In genomic region chr6:395432-396125, GRCh38 we compare ENCODE assay signal across 17 cellular contexts. TPM values are rescaled to one million over a fixed set of nuclear protein-coding genes. Genes with fewer than 3 reads are reported as not detected.
DNase-seq lines count a peak whose midpoint lies in the region; ATAC-seq and TF ChIP-seq lines count a peak whose summit lies in the region.
"Had no signal": no experiment of that assay in that cellular context is flagged by ENCODE, and none has a peak within 500 bp of the region (broad histone marks: within the 10 kb centered on the region; RNA-seq: fewer than 3 reads in every experiment).

No MANE protein-coding gene starts in this region.

- DNase-seq in activated CD4-positive, alpha-beta T cell treated with anti-CD3 and anti-CD28 coated beads, Interleukin-2, amount 10 ng/mL, durations not matched to agents 24 days and 14 days, result no peak
- DNase-seq in activated CD4-positive, alpha-beta T cell treated with anti-CD3 and anti-CD28 coated beads for 48 hours, result no peak
- DNase-seq in activated CD4-positive, alpha-beta memory T cell treated with anti-CD3 and anti-CD28 coated beads, Interleukin-2, amount 10 ng/mL, durations not matched to agents 7 days and 5 days, result no peak
- DNase-seq in neuronal stem cell (ENCODE audit: low spot score) (no peak), PC-3 (no peak), ACHN (no peak)
- DNase-seq in stimulated activated CD4-positive, alpha-beta T cell treated with anti-CD3 and anti-CD28 coated beads, Interleukin-2, amount 100 ng/mL, for 24 hours, result no peak
- DNase-seq: brain microvascular endothelial cell; Caco-2; effector memory CD4-positive, alpha-beta T cell; HFFc6; NCI-H510A; right cardiac atrium; stimulated activated CD4-positive, alpha-beta T cell treated with anti-CD3 and anti-CD28 coated beads, Interleukin-1b, Interleukin-23, amount 100 ng/mL, for 48 hours; WERI-Rb-1 had no signal

- H3K9me2 ChIP-seq in PC-3 (replicated peaks; ENCODE audit: low read length), result no peaks in the 10 kb centered on the region

- no peaks in the 10 kb centered on the region for H3K36me3 ChIP-seq in neuronal stem cell (replicated peaks in 1 of 2; ENCODE audit: control insufficient read depth in 2 of 2, insufficient read depth in 2 of 2, low read length in 2 of 2)
- H3K36me3 ChIP-seq in PC-3 (ENCODE audit: low read depth, low read length), result no peaks in the 10 kb centered on the region
- H3K36me3 ChIP-seq: brain microvascular endothelial cell, neural progenitor cell, WERI-Rb-1 had no signal

- H3K23ac ChIP-seq in neuronal stem cell (ENCODE audit: low read depth, low read length, poor library complexity), result no peak overlapping the region

- no peak overlapping the region for H3K9ac ChIP-seq in neuronal stem cell (ENCODE audit: low read depth, low read length, poor library complexity)
- no peak overlapping the region for H3K9ac ChIP-seq in PC-3 (ENCODE audit: low read length)
- H3K9ac ChIP-seq: neural progenitor cell had no signal

- no peak overlapping the region for H3K18ac ChIP-seq in neuronal stem cell (ENCODE audit: low read length)

- no peak for ATAC-seq in PC-3
- ATAC-seq: right cardiac atrium had no signal

- H3K79me2 ChIP-seq in PC-3 (ENCODE audit: low read length), result no peaks in the 10 kb centered on the region

- WGBS in neuronal stem cell (ENCODE audit: extremely low coverage in 2 of 2, insufficient read length in 2 of 2, insufficient replicate concordance in 1 of 2), 2 donors, result no CpG with 5 or more reads among the region's 10 CpGs

- in situ Hi-C loops in ACHN (cut with HindIII; ENCODE audit: low pct_ligation_motif_present, low pct_unique_long_range_greater_than_20kb, low sequenced_read_pairs), result no loop called here

- TF ChIP-seq CTCF in PC-3 (conservative IDR thresholded peaks at IDR 0.05; ENCODE audit: low read depth, low read length), result no peak

- H2BK120ac ChIP-seq in neuronal stem cell (ENCODE audit: low read depth, low read length), result no peak overlapping the region

- H3K4me3 Mint-ChIP-seq in activated CD4-positive, alpha-beta T cell treated with anti-CD3 and anti-CD28 coated beads, Interleukin-2, amount 10 ng/mL, durations not matched to agents 24 days and 14 days, result peak overlapping the region; percentile 93
- peak overlapping the region; percentile 25 for H3K4me3 Mint-ChIP-seq in activated CD4-positive, alpha-beta memory T cell treated with anti-CD3 and anti-CD28 coated beads, Interleukin-2, amount 10 ng/mL, durations not matched to agents 7 days and 5 days
- H3K4me3 Mint-ChIP-seq: HFFc6 had no signal

- H2AK5ac ChIP-seq in neuronal stem cell (ENCODE audit: low read depth, low read length), result no peak overlapping the region

- peaks cover 14 to 89% (median 41%) of the 10 kb centered on the region in 3 experiments for H3K27me3 ChIP-seq in neuronal stem cell (ENCODE audit: control insufficient read depth in 3 of 3, insufficient read depth in 3 of 3, low read depth in 1 of 3, low read length in 3 of 3)
- peaks cover 78% of the 10 kb centered on the region for H3K27me3 ChIP-seq in PC-3 (ENCODE audit: low read length)

- H3K14ac ChIP-seq in neuronal stem cell (ENCODE audit: low read length), result no peak overlapping the region

- intact Hi-C loops in activated CD4-positive, alpha-beta T cell treated with anti-CD3 and anti-CD28 coated beads, Interleukin-2, amount 10 ng/mL, durations not matched to agents 24 days and 14 days (cut with micrococcal nuclease), result no loop called here
- intact Hi-C loops in PC-3 (cut with micrococcal nuclease), result loop anchor here (10.0 kb wide), 1 partner anchor 79 kb away; no protein-coding TSS in a partner anchor

- H3K9me3 ChIP-seq in neuronal stem cell (replicated peaks in 1 of 2; ENCODE audit: control insufficient read depth in 2 of 2, insufficient read depth in 1 of 2, low read depth in 1 of 2, low read length in 2 of 2), result no peaks in the 10 kb centered on the region
- no peaks in the 10 kb centered on the region for H3K9me3 ChIP-seq in PC-3 (ENCODE audit: low read length)
- H3K9me3 ChIP-seq: Caco-2 had no signal

- no peak overlapping the region for H4K91ac ChIP-seq in neuronal stem cell (ENCODE audit: low read depth, low read length, poor library complexity)

- no peak overlapping the region for H3K4me2 ChIP-seq in neuronal stem cell (ENCODE audit: insufficient read depth, low read length, poor library complexity, severe bottlenecking)
- H3K4me2 ChIP-seq in PC-3 (ENCODE audit: low read length), result no peak overlapping the region
- H3K4me2 ChIP-seq: neural progenitor cell had no signal

- no peak overlapping the region for H3K27ac ChIP-seq in neuronal stem cell (replicated peaks; ENCODE audit: low read length)
- no peak overlapping the region for H3K27ac ChIP-seq in PC-3 (ENCODE audit: low read length)
- H3K27ac ChIP-seq: brain microvascular endothelial cell, neural progenitor cell, WERI-Rb-1 had no signal

- peak; percentile 52 for TF ChIP-seq POLR2A in GM18526 (IDR thresholded peaks at IDR 0.05; ENCODE audit: extremely low read depth, insufficient read length)

- H3K4me3 ChIP-seq in neuronal stem cell (ENCODE audit: low read length in 2 of 2), result no peak overlapping the region
- H3K4me3 ChIP-seq in PC-3 (ENCODE audit: low read length), result no peak overlapping the region
- H3K4me3 ChIP-seq: neural progenitor cell had no signal

- no peaks in the 10 kb centered on the region for H3F3A ChIP-seq in PC-3 (ENCODE audit: low read length, unreplicated experiment)

- H3K27ac Mint-ChIP-seq in activated CD4-positive, alpha-beta T cell treated with anti-CD3 and anti-CD28 coated beads, Interleukin-2, amount 10 ng/mL, durations not matched to agents 24 days and 14 days, result peak overlapping the region; percentile 83
- peak overlapping the region; percentile 61 for H3K27ac Mint-ChIP-seq in activated CD4-positive, alpha-beta memory T cell treated with anti-CD3 and anti-CD28 coated beads, Interleukin-2, amount 10 ng/mL, durations not matched to agents 7 days and 5 days
- H3K27ac Mint-ChIP-seq: HFFc6, neural progenitor cell had no signal

- H3K4ac ChIP-seq in neuronal stem cell (ENCODE audit: low read length), result no peak overlapping the region

- H2BK12ac ChIP-seq in neuronal stem cell (ENCODE audit: low read length), result peak overlapping the region; percentile 43

- no peak overlapping the region for H4K8ac ChIP-seq in neuronal stem cell (ENCODE audit: low read depth, low read length)

- H3K4me1 Mint-ChIP-seq in activated CD4-positive, alpha-beta T cell treated with anti-CD3 and anti-CD28 coated beads, Interleukin-2, amount 10 ng/mL, durations not matched to agents 24 days and 14 days, result peaks cover 54% of the 10 kb centered on the region
- peaks cover 70% of the 10 kb centered on the region for H3K4me1 Mint-ChIP-seq in activated CD4-positive, alpha-beta memory T cell treated with anti-CD3 and anti-CD28 coated beads, Interleukin-2, amount 10 ng/mL, durations not matched to agents 7 days and 5 days

- POLR2A ChIA-PET in activated CD4-positive, alpha-beta memory T cell treated with anti-CD3 and anti-CD28 coated beads, Interleukin-2, amount 10 ng/mL, durations not matched to agents 7 days and 5 days (lab: Charles Lee), result interaction anchor here (0.6 to 8.3 kb wide), 13 partner anchors 11 to 203 kb away, joined by 3 to 328 read pairs (median 4); no protein-coding TSS in a partner anchor
- POLR2A ChIA-PET in PC-3 (lab: Charles Lee; ENCODE audit: unreplicated experiment), result no interaction called here

- H2BK15ac ChIP-seq in neuronal stem cell (ENCODE audit: low read length), result no peak overlapping the region

- H3K9me3 Mint-ChIP-seq in activated CD4-positive, alpha-beta T cell treated with anti-CD3 and anti-CD28 coated beads, Interleukin-2, amount 10 ng/mL, durations not matched to agents 24 days and 14 days, result peaks cover 5% of the 10 kb centered on the region
- no peaks in the 10 kb centered on the region for H3K9me3 Mint-ChIP-seq in activated CD4-positive, alpha-beta memory T cell treated with anti-CD3 and anti-CD28 coated beads, Interleukin-2, amount 10 ng/mL, durations not matched to agents 7 days and 5 days
- H3K9me3 Mint-ChIP-seq: neural progenitor cell had no signal

- no peak overlapping the region for H2BK5ac ChIP-seq in neuronal stem cell (ENCODE audit: low read length)

- BruUV-seq in PC-3 (replicated peaks; lab: Mats Ljungman, UMichigan), result no TSS peak

- H2AFZ ChIP-seq in neuronal stem cell (ENCODE audit: low read length) (no peak overlapping the region), PC-3 (ENCODE audit: low read length) (no peak overlapping the region)
- H2AFZ ChIP-seq: neural progenitor cell had no signal

- CTCF ChIA-PET in activated CD4-positive, alpha-beta memory T cell treated with anti-CD3 and anti-CD28 coated beads, Interleukin-2, amount 10 ng/mL, durations not matched to agents 7 days and 5 days (lab: Charles Lee), result interaction anchor here (0.6 to 7.3 kb wide), 4 partner anchors 9 to 330 kb away, joined by 3 to 45 read pairs (median 6); no protein-coding TSS in a partner anchor
- CTCF ChIA-PET in PC-3 (lab: Charles Lee), result no interaction called here

- H4K20me1 ChIP-seq in PC-3 (ENCODE audit: low read length), result no peaks in the 10 kb centered on the region

- peaks cover 0 to 2% of the 10 kb centered on the region in 2 donors for H3K4me1 ChIP-seq in neuronal stem cell (ENCODE audit: control insufficient read depth in 2 of 2, insufficient read depth in 1 of 2, low read depth in 1 of 2, low read length in 2 of 2)
- no peaks in the 10 kb centered on the region for H3K4me1 ChIP-seq in PC-3 (ENCODE audit: insufficient read depth, low read length)
- H3K4me1 ChIP-seq: Caco-2 had no signal

- H3K36me3 Mint-ChIP-seq in activated CD4-positive, alpha-beta T cell treated with anti-CD3 and anti-CD28 coated beads, Interleukin-2, amount 10 ng/mL, durations not matched to agents 24 days and 14 days (ENCODE audit: low read depth), result peaks cover 80% of the 10 kb centered on the region
- peaks cover 75% of the 10 kb centered on the region for H3K36me3 Mint-ChIP-seq in activated CD4-positive, alpha-beta memory T cell treated with anti-CD3 and anti-CD28 coated beads, Interleukin-2, amount 10 ng/mL, durations not matched to agents 7 days and 5 days (ENCODE audit: low read depth)
- H3K36me3 Mint-ChIP-seq: neural progenitor cell had no signal

- no peaks in the 10 kb centered on the region for H3K79me1 ChIP-seq in neuronal stem cell (ENCODE audit: low read depth, low read length)

- H3K27me3 Mint-ChIP-seq in activated CD4-positive, alpha-beta T cell treated with anti-CD3 and anti-CD28 coated beads, Interleukin-2, amount 10 ng/mL, durations not matched to agents 24 days and 14 days, result peaks cover 2% of the 10 kb centered on the region
- H3K27me3 Mint-ChIP-seq in activated CD4-positive, alpha-beta memory T cell treated with anti-CD3 and anti-CD28 coated beads, Interleukin-2, amount 10 ng/mL, durations not matched to agents 7 days and 5 days, result no peaks in the 10 kb centered on the region

RNA-seq across cellular contexts. Expression of gene IRF4, which starts 4.0 kb away (rescaled TPM):
- total RNA-seq in activated CD4-positive, alpha-beta T cell treated with anti-CD3 and anti-CD28 coated beads, Interleukin-2, amount 10 ng/mL, durations not matched to agents 24 days and 14 days, result 831 and 846 TPM in 2 replicates
- 100 to 1,000 TPM; 171 to 178 TPM for total RNA-seq in activated CD4-positive, alpha-beta memory T cell treated with anti-CD3 and anti-CD28 coated beads, Interleukin-2, amount 10 ng/mL, durations not matched to agents 7 days and 5 days
- polyA plus RNA-seq in neuronal stem cell (2013, experiment 1 of 2), result 0.42 TPM
- 0.48 TPM for polyA plus RNA-seq in neuronal stem cell (2013, experiment 2 of 2)
- 0.15 TPM in 1 of 2 replicates, not detected in the other for total RNA-seq in PC-3 (2014; rRNA removed)
- total RNA-seq: Caco-2, HFFc6 had no signal

Comparison
In these comparisons a context has a peak if more than half of its experiments do, and no peak if none do; other contexts are left out.
1. RNA of gene IRF4, which starts 4.0 kb away (total RNA-seq): 831 to 846 TPM in activated CD4-positive, alpha-beta T cell treated with anti-CD3 and anti-CD28 coated beads, Interleukin-2, amount 10 ng/mL, durations not matched to agents 24 days and 14 days and 171 to 178 TPM in activated CD4-positive, alpha-beta memory T cell treated with anti-CD3 and anti-CD28 coated beads, Interleukin-2, amount 10 ng/mL, durations not matched to agents 7 days and 5 days; 0.15 TPM in PC-3; every median in the first group is over 100 times any median in the second.